In the genomic region with DNA sequence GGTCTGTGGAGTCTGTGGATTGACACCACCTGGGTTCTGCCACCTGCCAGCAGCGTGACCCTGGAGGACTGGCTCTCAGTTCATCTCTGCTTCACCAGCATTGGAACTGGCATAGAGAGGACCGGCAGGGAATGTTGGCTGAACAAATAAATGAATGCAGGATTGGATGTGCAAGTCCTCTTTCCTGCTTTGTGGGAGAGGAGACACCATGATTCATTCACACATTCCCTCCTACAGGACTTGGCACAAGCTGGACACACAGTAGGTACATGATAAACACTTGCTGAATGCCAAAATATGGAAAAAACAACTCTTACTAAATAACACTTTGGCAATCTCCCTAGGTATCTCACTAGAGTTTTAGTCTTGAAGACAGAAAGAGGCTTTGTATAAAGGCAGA, we compare ENCODE assay signal across 19 cellular contexts.
DNase-seq lines count a peak whose midpoint lies in the region; TF ChIP-seq lines count a peak whose summit lies in the region.
"Had no signal": no experiment of that assay in that cellular context is flagged by ENCODE, and none has a peak within 500 bp of the region (broad histone marks: within the 10 kb centered on the region; RNA-seq: fewer than 3 reads in every experiment).

No MANE protein-coding gene starts in this region.

- H3K27ac Mint-ChIP-seq in progenitor cell of endocrine pancreas, result peak overlapping the region; percentile 58
- H3K27ac Mint-ChIP-seq: CD4-positive, alpha-beta memory T cell had no signal

- no peaks in the 10 kb centered on the region for H3K36me3 ChIP-seq in effector memory CD4-positive, alpha-beta T cell (ENCODE audit: control insufficient read depth, insufficient read depth, low read length)
- H3K36me3 ChIP-seq: Peyer's patch, SJCRH30 had no signal

- no peak for TF ChIP-seq CTCF in cardiac fibroblast (IDR thresholded peaks at IDR 0.05; ENCODE audit: low read depth, low read length)
- TF ChIP-seq CTCF in progenitor cell of endocrine pancreas (IDR thresholded peaks at IDR 0.05; ENCODE audit: unreplicated experiment), result no peak

- no peak overlapping the region for H3K4me3 ChIP-seq in cardiac fibroblast (replicated peaks in 1 of 2; ENCODE audit: low read depth in 2 of 2, low read length in 2 of 2)
- no peak overlapping the region for H3K4me3 ChIP-seq in effector memory CD4-positive, alpha-beta T cell (ENCODE audit: insufficient read depth, low read depth, low read length, poor library complexity, severe bottlenecking)
- H3K4me3 ChIP-seq: A549; BLaER1 treated with 17β-estradiol and CSF1 and Interleukin-3, amounts not matched to agents 10 nM and 100 nM; Peyer's patch; SJCRH30 had no signal

- peaks cover 13% of the 10 kb centered on the region for H3K36me3 Mint-ChIP-seq in progenitor cell of endocrine pancreas (ENCODE audit: insufficient read depth)
- H3K36me3 Mint-ChIP-seq: CD4-positive, alpha-beta memory T cell had no signal

- no peaks in the 10 kb centered on the region for H3K9me3 ChIP-seq in effector memory CD4-positive, alpha-beta T cell (ENCODE audit: control insufficient read depth, low read length)
- H3K9me3 ChIP-seq: A549; BLaER1 treated with 17β-estradiol and CSF1 and Interleukin-3, amounts not matched to agents 10 nM and 100 nM; Peyer's patch; SJCRH30 had no signal

- H3K4me1 ChIP-seq in effector memory CD4-positive, alpha-beta T cell (ENCODE audit: control insufficient read depth, insufficient read depth, low read length, poor library complexity, severe bottlenecking), result no peaks in the 10 kb centered on the region
- H3K4me1 ChIP-seq: A549; BLaER1 treated with 17β-estradiol and CSF1 and Interleukin-3, amounts not matched to agents 10 nM and 100 nM; Peyer's patch; SJCRH30 had no signal

- no peaks in the 10 kb centered on the region for H3K9me3 Mint-ChIP-seq in progenitor cell of endocrine pancreas (ENCODE audit: low read depth)
- H3K9me3 Mint-ChIP-seq: CD4-positive, alpha-beta memory T cell had no signal

- peaks cover 12% of the 10 kb centered on the region for H3K4me1 Mint-ChIP-seq in progenitor cell of endocrine pancreas (ENCODE audit: low read depth)
- H3K4me1 Mint-ChIP-seq: CD4-positive, alpha-beta memory T cell had no signal

- DNase-seq in DMS53 (lab: John Stamatoyannopoulos, UW) (peak; percentile 85), NCI-H146 (lab: John Stamatoyannopoulos, UW) (peak; percentile 58), cardiac fibroblast (ENCODE audit: low read depth in 2 of 2) (peak; percentile 1 to 7), progenitor cell of endocrine pancreas (ENCODE audit: low spot score, unreplicated experiment) (no peak), MV-4-11 (lab: John Stamatoyannopoulos, UW) (no peak), NCI-H2227 treated with DMSO at 0.1 percent for 48 hours (lab: John Stamatoyannopoulos, UW) (no peak)
- DNase-seq in effector memory CD4-positive, alpha-beta T cell, result no peak
- DNase-seq: CD4-positive, alpha-beta memory T cell; GOT3; NCI-H1417; NCI-H187 treated with DMSO at 0.1 percent for 48 hours; NCI-H2107; NCI-H524; NCI-H82; Peyer's patch; SJCRH30 had no signal

- H3K4me3 Mint-ChIP-seq in progenitor cell of endocrine pancreas (ENCODE audit: low read depth), result no peak overlapping the region
- H3K4me3 Mint-ChIP-seq: CD4-positive, alpha-beta memory T cell had no signal

- no peak overlapping the region for H3K27ac ChIP-seq in effector memory CD4-positive, alpha-beta T cell (ENCODE audit: insufficient read depth, low read length, poor library complexity, severe bottlenecking)
- H3K27ac ChIP-seq: A549; BLaER1 treated with 17β-estradiol and CSF1 and Interleukin-3, amounts not matched to agents 10 nM and 100 nM; KMS-11; Peyer's patch; SJCRH30 had no signal

- no peaks in the 10 kb centered on the region for H3K27me3 Mint-ChIP-seq in progenitor cell of endocrine pancreas

- H3K27me3 ChIP-seq in effector memory CD4-positive, alpha-beta T cell (replicated peaks; ENCODE audit: control insufficient read depth, insufficient read depth, low read length, poor library complexity, severe bottlenecking), result no peaks in the 10 kb centered on the region
- H3K27me3 ChIP-seq: BLaER1 treated with 17β-estradiol and CSF1 and Interleukin-3, amounts not matched to agents 10 nM and 100 nM; Peyer's patch; SJCRH30 had no signal

Comparison
In these comparisons a context has a peak if more than half of its experiments do, and no peak if none do; other contexts are left out.
1. DNase-seq: peak in DMS53 (single experiment), NCI-H146 (single experiment) and cardiac fibroblast (2 of 2); none in progenitor cell of endocrine pancreas (single experiment), MV-4-11 (single experiment), effector memory CD4-positive, alpha-beta T cell (0 of 3) and NCI-H2227 treated with DMSO at 0.1 percent for 48 hours (single experiment).